ENCODE assay signal across 24 cellular contexts in genomic region chr15:98504998-98505397, GRCh38.
"Had no signal": no experiment of that assay in that cellular context is flagged by ENCODE, and none has a peak within 500 bp of the region (broad histone marks: within the 10 kb centered on the region; RNA-seq: fewer than 3 reads in every experiment).

No MANE protein-coding gene starts in this region.

- H3K9me3 ChIP-seq: breast epithelium, pancreas, psoas muscle, suprapubic skin, transverse colon had no signal

- H3K4me1 Mint-ChIP-seq: activated CD4-positive, alpha-beta T cell treated with anti-CD3 and anti-CD28 coated beads for 36 hours; central memory CD8-positive, alpha-beta T cell had no signal

- H3K4me3 Mint-ChIP-seq: activated CD4-positive, alpha-beta T cell treated with anti-CD3 and anti-CD28 coated beads for 36 hours; central memory CD8-positive, alpha-beta T cell; nephron had no signal

- H3K36me3 ChIP-seq: breast epithelium, left ventricle myocardium inferior, pancreas, right atrium auricular region, suprapubic skin, transverse colon had no signal

- H3K4me1 ChIP-seq: breast epithelium, left ventricle myocardium inferior, pancreas had no signal

- H3K4me3 ChIP-seq: breast epithelium, left ventricle myocardium inferior, lung, pancreas, psoas muscle, right atrium auricular region, suprapubic skin, transverse colon had no signal

- DNase-seq: activated CD4-positive, alpha-beta T cell treated with anti-CD3 and anti-CD28 coated beads for 36 hours; activated CD4-positive, CD25-positive, alpha-beta regulatory T cell; activated gamma-delta T cell treated with Interleukin-2 at 50 U/mL for 16 hours; activated naive CD4-positive, alpha-beta T cell treated with anti-CD3 and anti-CD28 coated beads, Interleukin-2, amount 50 U/mL, for 16 hours; activated T-cell treated with anti-CD3 and anti-CD28 coated beads, Interleukin-2, amount 50 U/mL, for 1 hour; amygdala; dermis blood vessel endothelial cell; effector CD4-positive, alpha-beta T cell; glutamatergic neuron; islet precursor cell; left ventricle myocardium inferior; pancreas; stimulated activated CD4-positive, alpha-beta T cell treated with anti-CD3 and anti-CD28 coated beads, Interleukin-15, amount 100 ng/mL, for 24 hours; stimulated activated CD4-positive, alpha-beta T cell treated with anti-CD3 and anti-CD28 coated beads, Interleukin-2, amount 100 ng/mL, for 24 hours; stimulated activated naive CD4-positive, alpha-beta T cell; transverse colon had no signal

- H3K27me3 ChIP-seq: pancreas, right atrium auricular region had no signal

- H3K27ac ChIP-seq: epithelial cell of prostate, left ventricle myocardium inferior, pancreas, psoas muscle, right atrium auricular region, transverse colon had no signal

- H3K9me3 Mint-ChIP-seq: nephron had no signal

- H3K27ac Mint-ChIP-seq: activated CD4-positive, alpha-beta T cell treated with anti-CD3 and anti-CD28 coated beads for 36 hours; nephron had no signal

- ATAC-seq: activated CD4-positive, alpha-beta T cell treated with anti-CD3 and anti-CD28 coated beads for 36 hours had no signal
